Comparison of ENCODE assay signal across 16 cellular contexts in genomic region chr11:115974703-115975102, GRCh38.
DNase-seq lines count a peak whose midpoint lies in the region; ATAC-seq and TF ChIP-seq lines count a peak whose summit lies in the region.
"Had no signal": no experiment of that assay in that cellular context is flagged by ENCODE, and none has a peak within 500 bp of the region (broad histone marks: within the 10 kb centered on the region; RNA-seq: fewer than 3 reads in every experiment).

No MANE protein-coding gene starts in this region.

- intact Hi-C loops in A673 (cut with micrococcal nuclease; ENCODE audit: unreplicated experiment), result no loop called here

- no peaks in the 10 kb centered on the region for H3K79me2 ChIP-seq in GM23338 (replicated peaks; ENCODE audit: insufficient read depth)

- peak; percentile 80 for ATAC-seq in GM23338
- peak; percentile 70 for ATAC-seq in WTC11
- no peak for ATAC-seq in GM21717 (IDR thresholded peaks at IDR 0.05; ENCODE audit: unreplicated experiment)

- H3K27me3 Mint-ChIP-seq in GM23338 (ENCODE audit: insufficient read depth, low read depth, poor library complexity), result peaks cover 12% of the 10 kb centered on the region
- H3K27me3 Mint-ChIP-seq in WTC11 (ENCODE audit: low read depth), result peaks cover 95% of the 10 kb centered on the region
- peaks cover 21% of the 10 kb centered on the region for H3K27me3 Mint-ChIP-seq in osteocyte (ENCODE audit: unreplicated experiment)

- peak overlapping the region; percentile 75 for H3K4me3 Mint-ChIP-seq in GM23338
- peak overlapping the region; percentile 72 for H3K4me3 Mint-ChIP-seq in WTC11
- peak overlapping the region; percentile 72 for H3K4me3 Mint-ChIP-seq in osteocyte (ENCODE audit: unreplicated experiment)
- H3K4me3 Mint-ChIP-seq: activated CD4-positive, alpha-beta memory T cell treated with anti-CD3 and anti-CD28 coated beads, Interleukin-2, amount 10 ng/mL, durations not matched to agents 7 days and 5 days; stimulated activated naive CD8-positive, alpha-beta T cell treated with anti-CD3 and anti-CD28 coated beads, Interleukin-15, Interleukin-2, amounts not matched to agents 100 ng/mL and 50 ng/mL, for 24 hours had no signal

- TF ChIP-seq CTCF in GM23338 (conservative IDR thresholded peaks at IDR 0.05; ENCODE audit: low read depth in 2 of 2), result no peak
- TF ChIP-seq CTCF in WTC11 (IDR thresholded peaks at IDR 0.05), result no peak
- no peak for TF ChIP-seq CTCF in osteocyte (IDR thresholded peaks at IDR 0.05)
- no peak for TF ChIP-seq CTCF in A673 (conservative IDR thresholded peaks at IDR 0.05; ENCODE audit: low read depth, low read length)

- peaks cover 15% of the 10 kb centered on the region; the same call in 2 of the 3 replicates for H3K9me3 Mint-ChIP-seq in GM23338
- H3K9me3 Mint-ChIP-seq in WTC11, result no peaks in the 10 kb centered on the region
- H3K9me3 Mint-ChIP-seq in osteocyte (ENCODE audit: unreplicated experiment), result peaks cover 6% of the 10 kb centered on the region
- H3K9me3 Mint-ChIP-seq: activated CD4-positive, alpha-beta memory T cell treated with anti-CD3 and anti-CD28 coated beads, Interleukin-2, amount 10 ng/mL, durations not matched to agents 7 days and 5 days; dendritic cell treated with granulocyte-macrophage colony-stimulating factor and Interleukin-4, amounts not matched to agents 40 ng/mL and 50 ng/mL, for 4 days; stimulated activated naive CD8-positive, alpha-beta T cell treated with anti-CD3 and anti-CD28 coated beads, Interleukin-15, Interleukin-2, amounts not matched to agents 100 ng/mL and 50 ng/mL, for 24 hours had no signal

- peak overlapping the region; percentile 53 for H3K4me3 ChIP-seq in GM23338
- H3K4me3 ChIP-seq in A673 (ENCODE audit: low read depth, low read length, poor library complexity, severe bottlenecking), result no peak overlapping the region

- CTCF ChIA-PET in WTC11 (lab: Charles Lee) (interaction anchor here (0.9 to 2.1 kb wide), 7 partner anchors 8 to 108 kb away, joined by 3 to 14 read pairs (median 3); no protein-coding TSS in a partner anchor), A673 (lab: Charles Lee) (no interaction called here)

- no peaks in the 10 kb centered on the region for H3K36me3 ChIP-seq in GM23338 (ENCODE audit: insufficient read depth)
- no peaks in the 10 kb centered on the region for H3K36me3 ChIP-seq in A673 (ENCODE audit: insufficient read depth, low read length, poor library complexity, severe bottlenecking)
- H3K36me3 ChIP-seq: upper lobe of left lung had no signal

- H3K27ac ChIP-seq in GM23338 (ENCODE audit: low read depth) (no peak overlapping the region), A673 (ENCODE audit: low read depth, low read length, poor library complexity, severe bottlenecking) (no peak overlapping the region)
- H3K27ac ChIP-seq: C4-2B, upper lobe of left lung had no signal

- no peaks in the 10 kb centered on the region for H3K9me3 ChIP-seq in A673 (ENCODE audit: low read depth, low read length, poor library complexity, severe bottlenecking)
- H3K9me3 ChIP-seq: upper lobe of left lung had no signal

- POLR2A ChIA-PET in WTC11 (lab: Charles Lee) (no interaction called here), A673 (lab: Charles Lee; ENCODE audit: low non-redundant PET) (no interaction called here)

- H3K9me2 ChIP-seq in GM23338 (ENCODE audit: insufficient read depth), result no peaks in the 10 kb centered on the region

- H3K27ac Mint-ChIP-seq in GM23338 (0 out of 2 replicates have a peak overlapping the region, but pooled peaks have one; percentile 61), WTC11 (no peak overlapping the region), osteocyte (ENCODE audit: unreplicated experiment) (no peak overlapping the region)
- H3K27ac Mint-ChIP-seq: activated CD4-positive, alpha-beta memory T cell treated with anti-CD3 and anti-CD28 coated beads, Interleukin-2, amount 10 ng/mL, durations not matched to agents 7 days and 5 days; dendritic cell treated with granulocyte-macrophage colony-stimulating factor and Interleukin-4, amounts not matched to agents 40 ng/mL and 50 ng/mL, for 4 days; stimulated activated naive CD8-positive, alpha-beta T cell treated with anti-CD3 and anti-CD28 coated beads, Interleukin-15, Interleukin-2, amounts not matched to agents 100 ng/mL and 50 ng/mL, for 24 hours had no signal

- H3K36me3 Mint-ChIP-seq in GM23338 (ENCODE audit: low read depth) (no peaks in the 10 kb centered on the region; the same call in 2 of the 3 replicates), WTC11 (no peaks in the 10 kb centered on the region), osteocyte (ENCODE audit: unreplicated experiment) (no peaks in the 10 kb centered on the region)

- DNase-seq in GM23338 (ENCODE audit: low spot score) (peak; percentile 21), WTC11 (ENCODE audit: low spot score) (no peak), iPS-NIHi11 (ENCODE audit: low spot score) (peak; percentile 27), osteocyte (ENCODE audit: extremely low spot score, unreplicated experiment) (no peak), NCI-H345 treated with DMSO at 0.1 percent for 48 hours (lab: John Stamatoyannopoulos, UW; ENCODE audit: unreplicated experiment) (no peak), A673 (ENCODE audit: low spot score) (no peak)
- DNase-seq: activated CD4-positive, alpha-beta memory T cell treated with anti-CD3 and anti-CD28 coated beads, Interleukin-2, amount 10 ng/mL, durations not matched to agents 7 days and 5 days; activated naive CD4-positive, alpha-beta T cell; MV-4-11; NCI-H1694 treated with DMSO at 0.1 percent for 48 hours; stimulated activated CD4-positive, alpha-beta T cell treated with anti-CD3 and anti-CD28 coated beads, Interleukin-4, amount 100 ng/mL, for 4 hours; upper lobe of left lung had no signal

- H2AFZ ChIP-seq in GM23338, result peak overlapping the region; percentile 92; the same call in 1 of the 2 replicates

- H3K27me3 ChIP-seq in GM23338 (ENCODE audit: insufficient read depth) (peaks cover 25% of the 10 kb centered on the region), A673 (replicated peaks; ENCODE audit: insufficient read depth, low read depth, low read length, poor library complexity) (no peaks in the 10 kb centered on the region)
- H3K27me3 ChIP-seq: upper lobe of left lung had no signal

- no peaks in the 10 kb centered on the region for H4K20me1 ChIP-seq in GM23338 (replicated peaks; ENCODE audit: insufficient read depth)

- H3K4me1 ChIP-seq in GM23338 (ENCODE audit: insufficient read depth), result peaks cover 16% of the 10 kb centered on the region
- no peaks in the 10 kb centered on the region for H3K4me1 ChIP-seq in A673 (ENCODE audit: insufficient read depth, low read length, poor library complexity, severe bottlenecking)

- no peaks in the 10 kb centered on the region for H3F3A ChIP-seq in GM23338 (replicated peaks; ENCODE audit: low read depth)

- no TSS peak for BruUV-seq in A673 (replicated peaks; lab: Mats Ljungman, UMichigan)

- peak overlapping the region; percentile 82 for H3K4me2 ChIP-seq in GM23338

- H3K4me1 Mint-ChIP-seq in GM23338 (peaks cover 25% of the 10 kb centered on the region), WTC11 (peaks cover 21% of the 10 kb centered on the region), osteocyte (ENCODE audit: unreplicated experiment) (peaks cover 11% of the 10 kb centered on the region)
- H3K4me1 Mint-ChIP-seq: activated CD4-positive, alpha-beta memory T cell treated with anti-CD3 and anti-CD28 coated beads, Interleukin-2, amount 10 ng/mL, durations not matched to agents 7 days and 5 days had no signal

TF ChIP-seq in GM23338, 12 proteins besides CTCF, POLR2A, EP300 and RAD21 (continues in another document):
- TF ChIP-seq EZH2 (IDR thresholded peaks at IDR 0.05; ENCODE audit: low read depth, unreplicated experiment) (no peak), CREB1 (CRISPR knock-in tag; IDR thresholded peaks at IDR 0.05; ENCODE audit: low read depth) (no peak), ZNF331 (CRISPR knock-in tag; IDR thresholded peaks at IDR 0.05; ENCODE audit: low read depth) (no peak), EZH2phosphoT487 (IDR thresholded peaks at IDR 0.05; ENCODE audit: unreplicated experiment) (no peak), STAT1 (IDR thresholded peaks at IDR 0.05; ENCODE audit: unreplicated experiment) (no peak)

TF ChIP-seq in WTC11, 78 proteins besides CTCF, POLR2A, EP300 and RAD21:
- peak; percentile 55; the same call in 1 of the 2 replicates for TF ChIP-seq TEAD1 (CRISPR knock-in tag; IDR thresholded peaks at IDR 0.05)
- TF ChIP-seq ZNF423 (CRISPR knock-in tag; IDR thresholded peaks at IDR 0.05), result 0 out of 2 replicates have a peak, but pooled peaks have one; percentile 30
- TF ChIP-seq FOXJ3 (CRISPR knock-in tag; IDR thresholded peaks at IDR 0.05; ENCODE audit: borderline replicate concordance), result no peak
- TF ChIP-seq MXD4 (CRISPR knock-in tag; IDR thresholded peaks at IDR 0.05; ENCODE audit: borderline replicate concordance), result no peak
- no peak for TF ChIP-seq EMX1 (CRISPR knock-in tag; IDR thresholded peaks at IDR 0.05)

Comparison
In these comparisons a context has a peak if more than half of its experiments do, and no peak if none do; other contexts are left out.
1. DNase-seq: peak in GM23338 (single experiment) and iPS-NIHi11 (single experiment); none in WTC11 (single experiment), osteocyte (single experiment), NCI-H345 treated with DMSO at 0.1 percent for 48 hours (single experiment) and A673 (single experiment).
2. Peak in every context shown above with its lines, with median percentiles within 50 percentile points of each other: H3K4me3 Mint-ChIP-seq.